ENCODE assay signal across 9 cellular contexts in the genomic region with DNA sequence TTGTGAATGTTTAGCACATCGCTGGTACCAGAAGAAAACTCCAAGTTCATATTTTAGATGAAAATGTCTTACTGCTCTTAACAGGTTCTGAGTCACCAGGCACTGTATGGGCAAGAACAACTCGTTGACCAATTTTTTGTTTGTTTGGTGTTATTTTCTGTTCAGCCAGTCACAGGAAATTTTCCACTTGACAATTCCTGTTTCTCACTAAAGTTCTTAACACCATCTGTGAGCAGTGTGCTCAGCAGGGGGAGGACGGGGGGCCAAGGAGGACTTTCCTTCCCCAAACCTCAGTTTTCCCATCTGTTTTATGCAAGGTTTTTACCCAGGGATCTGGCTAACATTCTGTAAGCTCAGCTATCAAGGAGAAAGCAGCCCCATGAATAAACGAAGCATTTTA. TPM values are rescaled to one million over a fixed set of nuclear protein-coding genes. Genes with fewer than 3 reads are reported as not detected.
DNase-seq lines count a peak whose midpoint lies in the region; ATAC-seq and TF ChIP-seq lines count a peak whose summit lies in the region.
"Had no signal": no experiment of that assay in that cellular context is flagged by ENCODE, and none has a peak within 500 bp of the region (broad histone marks: within the 10 kb centered on the region; RNA-seq: fewer than 3 reads in every experiment).

No MANE protein-coding gene starts in this region.

- DNase-seq in Caco-2: no peak
- no peak for DNase-seq in esophagus squamous epithelium (lab: John Stamatoyannopoulos, UW)
- peak in 1 of 5 donors; percentile 16 for DNase-seq in ovary
- DNase-seq in nucleus accumbens (lab: John Stamatoyannopoulos, UW): no peak
- no peak for DNase-seq in Karpas-422
- DNase-seq in stimulated activated naive B cell treated with anti-CD40 and anti-IgM and Interleukin-4, amounts not matched to agents 10 μg/mL and 1 μg/mL and 100 μg/mL, for 72 hours: no peak

- H3K9me3 Mint-ChIP-seq in Caco-2 (ENCODE audit: unreplicated experiment): no peaks in the 10 kb centered on the region
- no peaks in the 10 kb centered on the region for H3K9me3 Mint-ChIP-seq in activated T-helper 17 cell treated with anti-CD3 and anti-CD28 coated beads, Interleukin-2, amount 50 U/mL, for 72 hours
- no peaks in the 10 kb centered on the region for H3K9me3 Mint-ChIP-seq in stimulated activated naive B cell treated with anti-CD40 and anti-IgM and Interleukin-4, amounts not matched to agents 10 μg/mL and 1 μg/mL and 100 μg/mL, for 72 hours
- H3K9me3 Mint-ChIP-seq: activated T-cell treated with anti-CD3 and anti-CD28 coated beads, Interleukin-2, amount 50 U/mL, for 4 hours had no signal

- H3K36me3 Mint-ChIP-seq in Caco-2 (ENCODE audit: insufficient read depth, unreplicated experiment): no peaks in the 10 kb centered on the region
- no peaks in the 10 kb centered on the region for H3K36me3 Mint-ChIP-seq in activated T-helper 17 cell treated with anti-CD3 and anti-CD28 coated beads, Interleukin-2, amount 50 U/mL, for 72 hours (ENCODE audit: low read depth)
- H3K36me3 Mint-ChIP-seq in stimulated activated naive B cell treated with anti-CD40 and anti-IgM and Interleukin-4, amounts not matched to agents 10 μg/mL and 1 μg/mL and 100 μg/mL, for 72 hours: no peaks in the 10 kb centered on the region

- TF ChIP-seq POLR2A in esophagus squamous epithelium (IDR thresholded peaks at IDR 0.05): no peak
- no peak for TF ChIP-seq POLR2A in ovary (IDR thresholded peaks at IDR 0.05)

- H2AFZ ChIP-seq in OCI-LY3 (ENCODE audit: low read depth, low read length): 0 out of 2 replicates have a peak overlapping the region, but pooled peaks have one; percentile 35
- no peak overlapping the region for H2AFZ ChIP-seq in Karpas-422 (ENCODE audit: low read length)

- intact Hi-C loops in Caco-2 (cut with micrococcal nuclease; ENCODE audit: unreplicated experiment): loop anchor here (1.0 to 10.0 kb wide), 7 partner anchors 103 to 715 kb away; no protein-coding TSS in a partner anchor
- intact Hi-C loops in esophagus squamous epithelium (cut with DNase I): loop anchor here (10.0 kb wide), 1 partner anchor 431 kb away; no protein-coding TSS in a partner anchor
- intact Hi-C loops in ovary (cut with DNase I): loop anchor here (5.0 to 10.0 kb wide), 6 partner anchors 48 to 721 kb away; no protein-coding TSS in a partner anchor

- H3K27ac ChIP-seq in OCI-LY3 (ENCODE audit: low read length): 0 out of 2 replicates have a peak overlapping the region, but pooled peaks have one; percentile 4
- H3K27ac ChIP-seq in esophagus squamous epithelium: peak overlapping the region; percentile 5 to 96 (median 84)
- no peak overlapping the region for H3K27ac ChIP-seq in ovary
- H3K27ac ChIP-seq in Karpas-422 (ENCODE audit: low read length): no peak overlapping the region

- TF ChIP-seq EP300 in ovary (IDR thresholded peaks at IDR 0.05): no peak

- H3K9me3 ChIP-seq in Caco-2: no peaks in the 10 kb centered on the region
- H3K9me3 ChIP-seq in OCI-LY3 (ENCODE audit: insufficient read depth, low read length): no peaks in the 10 kb centered on the region
- no peaks in the 10 kb centered on the region for H3K9me3 ChIP-seq in esophagus squamous epithelium
- H3K9me3 ChIP-seq in ovary: no peaks in the 10 kb centered on the region
- no peaks in the 10 kb centered on the region for H3K9me3 ChIP-seq in Karpas-422 (ENCODE audit: low read length)

- ATAC-seq in activated T-helper 17 cell treated with anti-CD3 and anti-CD28 coated beads, Interleukin-2, amount 50 U/mL, for 72 hours (replicated peaks): no peak
- ATAC-seq in stimulated activated naive B cell treated with anti-CD40 and anti-IgM and Interleukin-4, amounts not matched to agents 10 μg/mL and 1 μg/mL and 100 μg/mL, for 72 hours (replicated peaks): no peak
- ATAC-seq: activated T-cell treated with anti-CD3 and anti-CD28 coated beads, Interleukin-2, amount 50 U/mL, for 4 hours had no signal

- H4K20me1 ChIP-seq in OCI-LY3 (ENCODE audit: insufficient read depth, low read length) (no peaks in the 10 kb centered on the region), Karpas-422 (ENCODE audit: insufficient read depth, low read depth, low read length) (no peaks in the 10 kb centered on the region)

- TF ChIP-seq CTCF in Caco-2 (IDR thresholded peaks at IDR 0.05; ENCODE audit: insufficient read depth in 1 of 2, low read depth in 1 of 2, low read length in 1 of 2, severe bottlenecking in 1 of 2, unreplicated experiment in 1 of 2) (no peak), OCI-LY3 (IDR thresholded peaks at IDR 0.05; ENCODE audit: low read depth, low read length) (no peak), esophagus squamous epithelium (IDR thresholded peaks at IDR 0.05) (no peak), ovary (IDR thresholded peaks at IDR 0.05) (no peak)

- H3K36me3 ChIP-seq in Caco-2 (ENCODE audit: control insufficient read depth, insufficient read depth, low read length) (no peaks in the 10 kb centered on the region; the same call in 1 of the 2 replicates), OCI-LY3 (replicated peaks; ENCODE audit: low read depth, low read length) (no peaks in the 10 kb centered on the region), esophagus squamous epithelium (no peaks in the 10 kb centered on the region), ovary (no peaks in the 10 kb centered on the region), Karpas-422 (ENCODE audit: insufficient read depth, low read length) (no peaks in the 10 kb centered on the region)

- H3K27ac Mint-ChIP-seq in Caco-2 (ENCODE audit: unreplicated experiment): no peak overlapping the region
- H3K27ac Mint-ChIP-seq in activated T-helper 17 cell treated with anti-CD3 and anti-CD28 coated beads, Interleukin-2, amount 50 U/mL, for 72 hours: no peak overlapping the region
- H3K27ac Mint-ChIP-seq in stimulated activated naive B cell treated with anti-CD40 and anti-IgM and Interleukin-4, amounts not matched to agents 10 μg/mL and 1 μg/mL and 100 μg/mL, for 72 hours: no peak overlapping the region

- CTCF ChIA-PET in Caco-2 (lab: Charles Lee): interaction anchor here (0.7 to 1.7 kb wide), 6 partner anchors 13 to 715 kb away, joined by 3 to 5 read pairs (median 4); no protein-coding TSS in a partner anchor

- H3K4me2 ChIP-seq in OCI-LY3 (ENCODE audit: low read length) (peak overlapping the region; percentile 84), Karpas-422 (ENCODE audit: low read depth, low read length, poor library complexity, severe bottlenecking) (no peak overlapping the region)

- H3K27me3 ChIP-seq in Caco-2 (replicated peaks; ENCODE audit: control insufficient read depth, insufficient read depth, low read length) (no peaks in the 10 kb centered on the region; the same call in 1 of the 2 replicates), OCI-LY3 (ENCODE audit: low read depth, low read length) (peaks cover 12% of the 10 kb centered on the region; the same call in 1 of the 2 replicates), esophagus squamous epithelium (peaks cover 0 to 54% (median 3%) of the 10 kb centered on the region in 4 donors), ovary (no peaks in the 10 kb centered on the region), Karpas-422 (ENCODE audit: low read length) (no peaks in the 10 kb centered on the region)

- H3K79me2 ChIP-seq in OCI-LY3 (ENCODE audit: low read length) (no peaks in the 10 kb centered on the region), Karpas-422 (ENCODE audit: low read length) (no peaks in the 10 kb centered on the region)

- no TSS peak for BruUV-seq in Caco-2 (replicated peaks; lab: Mats Ljungman, UMichigan)

- H3K4me1 ChIP-seq in Caco-2 (peaks cover 43% of the 10 kb centered on the region), OCI-LY3 (ENCODE audit: low read length) (peaks cover 30% of the 10 kb centered on the region), esophagus squamous epithelium (peaks cover 0 to 94% (median 43%) of the 10 kb centered on the region in 3 donors), ovary (ENCODE audit: insufficient read depth) (peaks cover 27% of the 10 kb centered on the region), Karpas-422 (ENCODE audit: low read length) (peaks cover 3% of the 10 kb centered on the region)

- no peaks in the 10 kb centered on the region for H3K9me2 ChIP-seq in Karpas-422 (replicated peaks; ENCODE audit: insufficient read depth, low read length)

- WGBS in esophagus squamous epithelium, 2 donors: 11 to 15% methylated on average over 4 of the region's 4 CpGs
- 21 to 25% (median 22%) methylated on average over 4 of the region's 4 CpGs for WGBS in ovary, 3 donors

- peaks cover 2% of the 10 kb centered on the region for H3K27me3 Mint-ChIP-seq in Caco-2 (ENCODE audit: insufficient read depth, unreplicated experiment)
- peaks cover 46% of the 10 kb centered on the region for H3K27me3 Mint-ChIP-seq in activated T-helper 17 cell treated with anti-CD3 and anti-CD28 coated beads, Interleukin-2, amount 50 U/mL, for 72 hours
- H3K27me3 Mint-ChIP-seq in stimulated activated naive B cell treated with anti-CD40 and anti-IgM and Interleukin-4, amounts not matched to agents 10 μg/mL and 1 μg/mL and 100 μg/mL, for 72 hours: peaks cover 70 to 75% of the 10 kb centered on the region in 2 donors

- no peak overlapping the region for H3K4me3 ChIP-seq in Caco-2 (ENCODE audit: low read depth, low read length)
- H3K4me3 ChIP-seq in OCI-LY3 (ENCODE audit: low read length): peak overlapping the region; percentile 56
- peak overlapping the region in 3 of 4 donors; percentile 58 to 82 (median 82) for H3K4me3 ChIP-seq in esophagus squamous epithelium
- H3K4me3 ChIP-seq in ovary: peak overlapping the region; percentile 6
- H3K4me3 ChIP-seq in Karpas-422 (ENCODE audit: low read length): no peak overlapping the region

- H3K9ac ChIP-seq in OCI-LY3 (ENCODE audit: low read length) (peak overlapping the region; percentile 40), Karpas-422 (ENCODE audit: low read length) (no peak overlapping the region)

- peaks cover 67% of the 10 kb centered on the region for H3K4me1 Mint-ChIP-seq in Caco-2 (ENCODE audit: low read depth, unreplicated experiment)
- peaks cover 4% of the 10 kb centered on the region for H3K4me1 Mint-ChIP-seq in activated T-helper 17 cell treated with anti-CD3 and anti-CD28 coated beads, Interleukin-2, amount 50 U/mL, for 72 hours
- H3K4me1 Mint-ChIP-seq in stimulated activated naive B cell treated with anti-CD40 and anti-IgM and Interleukin-4, amounts not matched to agents 10 μg/mL and 1 μg/mL and 100 μg/mL, for 72 hours: peaks cover 10 to 15% of the 10 kb centered on the region in 2 donors

- POLR2A ChIA-PET in Caco-2 (lab: Charles Lee): no interaction called here

- H3K4me3 Mint-ChIP-seq in Caco-2 (ENCODE audit: unreplicated experiment): peak overlapping the region; percentile 56
- no peak overlapping the region for H3K4me3 Mint-ChIP-seq in activated T-helper 17 cell treated with anti-CD3 and anti-CD28 coated beads, Interleukin-2, amount 50 U/mL, for 72 hours
- H3K4me3 Mint-ChIP-seq in stimulated activated naive B cell treated with anti-CD40 and anti-IgM and Interleukin-4, amounts not matched to agents 10 μg/mL and 1 μg/mL and 100 μg/mL, for 72 hours: no peak overlapping the region
- H3K4me3 Mint-ChIP-seq: activated T-cell treated with anti-CD3 and anti-CD28 coated beads, Interleukin-2, amount 50 U/mL, for 4 hours had no signal

RNA-seq across cellular contexts. Expression of a gene that starts 3.0 kb away (rescaled TPM):
- total RNA-seq in Caco-2 (2022) (3.7 and 4.2 TPM in 2 replicates), esophagus squamous epithelium (1 to 10 TPM; 1.1 to 5.1 (median 2.3) TPM), ovary (10 to 100 TPM in 5 of 7 donors, 1 to 10 TPM in 2; 2.8 to 22.2 (median 12.0) TPM)
- polyA plus RNA-seq in ovary: 10 to 100 TPM in 1 of 2 donors, 1 to 10 TPM in 1; 9.3 to 15.8 TPM
- total RNA-seq in activated T-helper 17 cell treated with anti-CD3 and anti-CD28 coated beads, Interleukin-2, amount 50 U/mL, for 72 hours: not detected
- total RNA-seq in Karpas-422 (2014; rRNA removed; shearing (Covaris generic); ENCODE audit: low replicate concordance): not detected in 2 replicates

Comparison
In these comparisons a context has a peak if more than half of its experiments do, and no peak if none do; other contexts are left out.
1. H3K4me3 ChIP-seq: peak in OCI-LY3 (single experiment), esophagus squamous epithelium (3 of 4) and ovary (single experiment); none in Caco-2 (single experiment) and Karpas-422 (single experiment).
2. H3K27ac ChIP-seq: peak in OCI-LY3 (single experiment) and esophagus squamous epithelium (4 of 4); none in ovary (0 of 2) and Karpas-422 (single experiment).